Comparison of ENCODE assay signal across 14 cellular contexts in genomic region chr2:207875473-207876212, GRCh38.
DNase-seq lines count a peak whose midpoint lies in the region; ATAC-seq, FAIRE-seq and TF ChIP-seq lines count a peak whose summit lies in the region.
"Had no signal": no experiment of that assay in that cellular context is flagged by ENCODE, and none has a peak within 500 bp of the region (broad histone marks: within the 10 kb centered on the region; RNA-seq: fewer than 3 reads in every experiment).

No MANE protein-coding gene starts in this region.

- H3K27me3 Mint-ChIP-seq in WTC11 (ENCODE audit: low read depth) (no peaks in the 10 kb centered on the region), progenitor cell of endocrine pancreas (no peaks in the 10 kb centered on the region)

- TF ChIP-seq CTCF in WTC11 (IDR thresholded peaks at IDR 0.05) (no peak), HepG2 (CRISPR knock-in tag; IDR thresholded peaks at IDR 0.05) (no peak), progenitor cell of endocrine pancreas (IDR thresholded peaks at IDR 0.05; ENCODE audit: unreplicated experiment) (no peak)

- H3K4me3 Mint-ChIP-seq in WTC11: no peak overlapping the region
- no peak overlapping the region for H3K4me3 Mint-ChIP-seq in progenitor cell of endocrine pancreas (ENCODE audit: low read depth)
- H3K4me3 Mint-ChIP-seq: CD8-positive, alpha-beta T cell had no signal

- H3K27ac Mint-ChIP-seq in WTC11 (0 out of 2 replicates have a peak overlapping the region, but pooled peaks have one; percentile 18), progenitor cell of endocrine pancreas (peak overlapping the region; percentile 59)
- H3K27ac Mint-ChIP-seq: CD8-positive, alpha-beta T cell had no signal

- 75% methylated on average over 3 of the region's 3 CpGs for WGBS in HepG2 (ENCODE audit: low lambda C conversion rate)

- POLR2A ChIA-PET in WTC11 (lab: Charles Lee): no interaction called here
- POLR2A ChIA-PET in HepG2 (lab: Yijun Ruan, JAX): interaction anchor here (0.7 to 2.5 kb wide), 6 partner anchors 22 to 56 kb away, joined by 3 to 5 read pairs (median 4); no protein-coding TSS in a partner anchor

- no peaks in the 10 kb centered on the region for H3K9me3 Mint-ChIP-seq in WTC11
- no peaks in the 10 kb centered on the region for H3K9me3 Mint-ChIP-seq in progenitor cell of endocrine pancreas (ENCODE audit: low read depth)
- H3K9me3 Mint-ChIP-seq: CD8-positive, alpha-beta T cell had no signal

- no peak overlapping the region for H3K9ac ChIP-seq in HepG2 (ENCODE audit: insufficient read depth, low read depth, low read length)
- H3K9ac ChIP-seq in Karpas-422 (ENCODE audit: low read length): no peak overlapping the region
- H3K9ac ChIP-seq: KMS-11 had no signal

- no peaks in the 10 kb centered on the region for H3K36me3 ChIP-seq in HepG2 (replicated peaks in 1 of 2; ENCODE audit: control insufficient read depth in 1 of 2, insufficient read depth in 2 of 2, low read length in 2 of 2)
- H3K36me3 ChIP-seq in Karpas-422 (ENCODE audit: insufficient read depth, low read length): no peaks in the 10 kb centered on the region
- H3K36me3 ChIP-seq: BE2C had no signal

- no peaks in the 10 kb centered on the region for H3K79me2 ChIP-seq in HepG2 (ENCODE audit: insufficient read depth, low read length)
- H3K79me2 ChIP-seq in Karpas-422 (ENCODE audit: low read length): no peaks in the 10 kb centered on the region

- H3K4me1 ChIP-seq in HepG2 (ENCODE audit: insufficient read depth, low read length): peaks cover 64% of the 10 kb centered on the region
- peaks cover 6% of the 10 kb centered on the region; the same call in 1 of the 2 replicates for H3K4me1 ChIP-seq in Karpas-422 (ENCODE audit: low read length)
- H3K4me1 ChIP-seq: BE2C had no signal

- no peak for TF ChIP-seq RAD21 in HepG2 (CRISPR knock-in tag; IDR thresholded peaks at IDR 0.05)

- H3K36me3 Mint-ChIP-seq in WTC11 (no peaks in the 10 kb centered on the region), progenitor cell of endocrine pancreas (ENCODE audit: insufficient read depth) (peaks cover 1% of the 10 kb centered on the region)
- H3K36me3 Mint-ChIP-seq: CD8-positive, alpha-beta T cell had no signal

- no peak overlapping the region for H3K4me3 ChIP-seq in HepG2 (replicated peaks in 1 of 3; ENCODE audit: insufficient read depth in 1 of 3, low read depth in 2 of 3, low read length in 3 of 3)
- H3K4me3 ChIP-seq in Karpas-422 (ENCODE audit: low read length): no peak overlapping the region

- CTCF ChIA-PET in WTC11 (lab: Charles Lee) (interaction anchor here (0.7 to 1.1 kb wide), 2 partner anchors 21 to 165 kb away, joined by 3 to 5 read pairs; no protein-coding TSS in a partner anchor), HepG2 (lab: Yijun Ruan, JAX; ENCODE audit: low intra/inter-chr PET ratio, low total read pairs) (no interaction called here)

- intact Hi-C loops in HepG2 (cut with micrococcal nuclease; ENCODE audit: unreplicated experiment): no loop called here

- in situ Hi-C loops in HepG2 (cut with HindIII; ENCODE audit: extremely low pct_ligation_motif_present, low pct_unique_long_range_greater_than_20kb): no loop called here

- peaks cover 37% of the 10 kb centered on the region for H3K4me1 Mint-ChIP-seq in WTC11
- H3K4me1 Mint-ChIP-seq in progenitor cell of endocrine pancreas (ENCODE audit: low read depth): peaks cover 34% of the 10 kb centered on the region

- no peak for FAIRE-seq in HepG2 (lab: Jason Lieb, UNC)
- FAIRE-seq: GM19239 had no signal

- no peaks in the 10 kb centered on the region for H3K9me2 ChIP-seq in Karpas-422 (replicated peaks; ENCODE audit: insufficient read depth, low read length)

- H3K27me3 ChIP-seq in HepG2 (ENCODE audit: control insufficient read depth in 1 of 2, insufficient read depth in 2 of 2, low read length in 2 of 2) (no peaks in the 10 kb centered on the region), Karpas-422 (ENCODE audit: low read length) (no peaks in the 10 kb centered on the region)
- H3K27me3 ChIP-seq: BE2C had no signal

- no peaks in the 10 kb centered on the region for H4K20me1 ChIP-seq in HepG2 (ENCODE audit: insufficient read depth, low read length)
- H4K20me1 ChIP-seq in Karpas-422 (ENCODE audit: insufficient read depth, low read depth, low read length): no peaks in the 10 kb centered on the region

- peak overlapping the region; percentile 1 for H3K27ac ChIP-seq in HepG2 (ENCODE audit: extremely low read length, insufficient read depth, low read length)
- no peak overlapping the region for H3K27ac ChIP-seq in Karpas-422 (ENCODE audit: low read length)
- H3K27ac ChIP-seq: C4-2B, KMS-11 had no signal

- peak; percentile 27 for DNase-seq in DMS53 treated with DMSO at 0.1 percent for 48 hours (lab: John Stamatoyannopoulos, UW; ENCODE audit: unreplicated experiment)
- DNase-seq in WTC11 (ENCODE audit: low spot score): no peak
- DNase-seq in HepG2 (ENCODE audit: low spot score): peak; percentile 83
- no peak for DNase-seq in progenitor cell of endocrine pancreas (ENCODE audit: low spot score, unreplicated experiment)
- DNase-seq in NK-92 treated with Interleukin-12 subunit alpha and Interleukin-12 subunit beta, amount 100 ng/mL, for 24 hours (lab: John Stamatoyannopoulos, UW): no peak
- no peak for DNase-seq in Karpas-422
- DNase-seq: BE2C; CD8-positive, alpha-beta T cell; COR-L47 had no signal

- H3K4me2 ChIP-seq in HepG2 (ENCODE audit: low read depth, low read length) (no peak overlapping the region), Karpas-422 (ENCODE audit: low read depth, low read length, poor library complexity, severe bottlenecking) (no peak overlapping the region)
- H3K4me2 ChIP-seq: KMS-11 had no signal

- TF ChIP-seq EP300 in HepG2 (IDR thresholded peaks at IDR 0.05; ENCODE audit: low read depth in 2 of 2, low read length in 2 of 2) (peak in 1 of 2 experiments; percentile 56; a peak in 2 of 4 replicates), HepG2 (CRISPR knock-in tag; IDR thresholded peaks at IDR 0.05; ENCODE audit: borderline replicate concordance) (no peak)

- ATAC-seq in WTC11: no peak
- peak; percentile 87 for ATAC-seq in HepG2
- ATAC-seq in GM18907 (IDR thresholded peaks at IDR 0.05; ENCODE audit: unreplicated experiment): no peak
- ATAC-seq: CD8-positive, alpha-beta T cell; HCT116 had no signal

- H3K9me3 ChIP-seq in HepG2 (ENCODE audit: low read length) (no peaks in the 10 kb centered on the region), Karpas-422 (ENCODE audit: low read length) (no peaks in the 10 kb centered on the region)
- H3K9me3 ChIP-seq: BE2C had no signal

- BruUV-seq in HepG2 (replicated peaks; lab: Mats Ljungman, UMichigan): no TSS peak

- H2AFZ ChIP-seq in HepG2 (ENCODE audit: low read length): no peak overlapping the region
- no peak overlapping the region for H2AFZ ChIP-seq in Karpas-422 (ENCODE audit: low read length)

- TF ChIP-seq POLR2A in HepG2 (IDR thresholded peaks at IDR 0.05; ENCODE audit: insufficient read depth in 1 of 2, low read depth in 2 of 2, low read length in 2 of 2): no peak

TF ChIP-seq in WTC11, 78 proteins besides CTCF, POLR2A, EP300 and RAD21 (continues in another document):
- TF ChIP-seq ZNF121 (CRISPR knock-in tag; IDR thresholded peaks at IDR 0.05) (0 out of 2 replicates have a peak, but pooled peaks have one; percentile 45), ZNF425 (CRISPR knock-in tag; conservative IDR thresholded peaks at IDR 0.05) (no peak)

TF ChIP-seq in HepG2, 621 proteins besides CTCF, POLR2A, EP300 and RAD21 (continues in another document):
- TF ChIP-seq FOXP1 (IDR thresholded peaks at IDR 0.05) (peak; percentile 64; the same call in 1 of the 2 replicates), FOXP1 (CRISPR knock-in tag; IDR thresholded peaks at IDR 0.05) (peak; percentile 76; the same call in 1 of the 2 replicates), SAP130 (CRISPR knock-in tag; IDR thresholded peaks at IDR 0.05; ENCODE audit: low read depth) (peak; percentile 53), ZBTB37 (CRISPR knock-in tag; IDR thresholded peaks at IDR 0.05) (no peak), POGZ (CRISPR knock-in tag; IDR thresholded peaks at IDR 0.05) (0 out of 2 replicates have a peak, but pooled peaks have one; percentile 48), SOX5 (CRISPR knock-in tag; IDR thresholded peaks at IDR 0.05; ENCODE audit: borderline replicate concordance) (peak; percentile 96), GATAD2A (CRISPR knock-in tag; IDR thresholded peaks at IDR 0.05) (peak; percentile 70; the same call in 1 of the 2 replicates), ZNF737 (CRISPR knock-in tag; IDR thresholded peaks at IDR 0.05; ENCODE audit: borderline replicate concordance) (no peak), ZNF362 (CRISPR knock-in tag; IDR thresholded peaks at IDR 0.05; ENCODE audit: borderline replicate concordance) (no peak)

Comparison
In these comparisons a context has a peak if more than half of its experiments do, and no peak if none do; other contexts are left out.
1. DNase-seq: peak in DMS53 treated with DMSO at 0.1 percent for 48 hours (single experiment) and HepG2 (single experiment); none in WTC11 (single experiment), progenitor cell of endocrine pancreas (single experiment), NK-92 treated with Interleukin-12 subunit alpha and Interleukin-12 subunit beta, amount 100 ng/mL, for 24 hours (single experiment) and Karpas-422 (single experiment).